In genomic region chr10:76353124-76353851, GRCh38 we compare ENCODE assay signal across 1 cellular context.
TF ChIP-seq lines count a peak whose summit lies in the region.

No MANE protein-coding gene starts in this region.

TF ChIP-seq in IMR-90, 13 proteins besides CTCF, POLR2A, EP300 and RAD21:
- TF ChIP-seq RCOR1 (IDR thresholded peaks at IDR 0.05; ENCODE audit: insufficient replicate concordance, low read length) (no peak), CEBPB (IDR thresholded peaks at IDR 0.05; ENCODE audit: low read depth, low read length) (no peak), MAFK (IDR thresholded peaks at IDR 0.05; ENCODE audit: low read depth, low read length) (no peak), USF2 (IDR thresholded peaks at IDR 0.05; ENCODE audit: low read depth, low read length) (no peak), MAZ (IDR thresholded peaks at IDR 0.05; ENCODE audit: borderline replicate concordance, low read depth, low read length) (no peak), ELK1 (IDR thresholded peaks at IDR 0.05; ENCODE audit: borderline replicate concordance, low read depth, low read length) (no peak), CHD1 (IDR thresholded peaks at IDR 0.05; ENCODE audit: low read depth, low read length) (no peak)
